Comparison of ENCODE assay signal across 24 cellular contexts in genomic region chr6:89506716-89507597, GRCh38.
"Had no signal": no experiment of that assay in that cellular context is flagged by ENCODE, and none has a peak within 500 bp of the region (broad histone marks: within the 10 kb centered on the region; RNA-seq: fewer than 3 reads in every experiment).

No MANE protein-coding gene starts in this region.

- H3K27me3 Mint-ChIP-seq: activated CD4-positive, alpha-beta T cell treated with anti-CD3 and anti-CD28 coated beads for 36 hours; activated CD8-positive, alpha-beta memory T cell treated with anti-CD3 and anti-CD28 coated beads, Interleukin-2, amount 10 ng/mL, durations not matched to agents 7 days and 5 days; activated T-helper 17 cell treated with anti-CD3 and anti-CD28 coated beads, Interleukin-2, amount 50 U/mL, for 72 hours; effector memory CD8-positive, alpha-beta T cell; stimulated activated memory B cell treated with anti-CD40 and anti-IgM and Interleukin-4, amounts not matched to agents 10 μg/mL and 1 μg/mL and 100 μg/mL, for 72 hours had no signal

- H3K9me3 Mint-ChIP-seq: activated naive CD8-positive, alpha-beta T cell treated with anti-CD3 and anti-CD28 coated beads, Interleukin-2, amount 10 ng/mL, durations not matched to agents 7 days and 5 days; activated T-helper 17 cell treated with anti-CD3 and anti-CD28 coated beads, Interleukin-2, amount 50 U/mL, for 72 hours; effector memory CD8-positive, alpha-beta T cell; nephron; stimulated activated memory B cell treated with anti-CD40 and anti-IgM and Interleukin-4, amounts not matched to agents 10 μg/mL and 1 μg/mL and 100 μg/mL, for 72 hours; WTC11 had no signal

- H3K27ac Mint-ChIP-seq: activated CD4-positive, alpha-beta T cell treated with anti-CD3 and anti-CD28 coated beads for 36 hours; activated CD8-positive, alpha-beta memory T cell treated with anti-CD3 and anti-CD28 coated beads, Interleukin-2, amount 10 ng/mL, durations not matched to agents 7 days and 5 days; activated naive CD8-positive, alpha-beta T cell treated with anti-CD3 and anti-CD28 coated beads, Interleukin-2, amount 10 ng/mL, durations not matched to agents 7 days and 5 days; activated T-helper 17 cell treated with anti-CD3 and anti-CD28 coated beads, Interleukin-2, amount 50 U/mL, for 72 hours; effector memory CD8-positive, alpha-beta T cell; nephron; stimulated activated memory B cell treated with anti-CD40 and anti-IgM and Interleukin-4, amounts not matched to agents 10 μg/mL and 1 μg/mL and 100 μg/mL, for 72 hours; WTC11 had no signal

- H3K4me3 Mint-ChIP-seq: activated CD4-positive, alpha-beta T cell treated with anti-CD3 and anti-CD28 coated beads for 36 hours; activated CD8-positive, alpha-beta memory T cell treated with anti-CD3 and anti-CD28 coated beads, Interleukin-2, amount 10 ng/mL, durations not matched to agents 7 days and 5 days; activated naive CD8-positive, alpha-beta T cell treated with anti-CD3 and anti-CD28 coated beads, Interleukin-2, amount 10 ng/mL, durations not matched to agents 7 days and 5 days; activated T-helper 17 cell treated with anti-CD3 and anti-CD28 coated beads, Interleukin-2, amount 50 U/mL, for 72 hours; effector memory CD8-positive, alpha-beta T cell; nephron; stimulated activated memory B cell treated with anti-CD40 and anti-IgM and Interleukin-4, amounts not matched to agents 10 μg/mL and 1 μg/mL and 100 μg/mL, for 72 hours; WTC11 had no signal

- H3K27ac ChIP-seq: cardiac muscle cell, epithelial cell of prostate, foreskin keratinocyte, spleen, testis had no signal

- H3K36me3 Mint-ChIP-seq: activated CD8-positive, alpha-beta memory T cell treated with anti-CD3 and anti-CD28 coated beads, Interleukin-2, amount 10 ng/mL, durations not matched to agents 7 days and 5 days; stimulated activated memory B cell treated with anti-CD40 and anti-IgM and Interleukin-4, amounts not matched to agents 10 μg/mL and 1 μg/mL and 100 μg/mL, for 72 hours; WTC11 had no signal

- ATAC-seq: activated CD4-positive, alpha-beta T cell treated with anti-CD3 and anti-CD28 coated beads for 36 hours; activated CD8-positive, alpha-beta memory T cell treated with anti-CD3 and anti-CD28 coated beads, Interleukin-2, amount 10 ng/mL, durations not matched to agents 7 days and 5 days; activated T-helper 17 cell treated with anti-CD3 and anti-CD28 coated beads, Interleukin-2, amount 50 U/mL, for 72 hours; effector memory CD8-positive, alpha-beta T cell; foreskin keratinocyte; left colon; stimulated activated memory B cell treated with anti-CD40 and anti-IgM and Interleukin-4, amounts not matched to agents 10 μg/mL and 1 μg/mL and 100 μg/mL, for 72 hours; WTC11 had no signal

- H3K4me3 ChIP-seq: cardiac muscle cell, lung, spleen, testis, upper lobe of left lung had no signal

- H3K4me1 ChIP-seq: foreskin keratinocyte, spleen had no signal

- DNase-seq: activated CD4-positive, alpha-beta T cell treated with anti-CD3 and anti-CD28 coated beads for 36 hours; activated CD4-positive, alpha-beta T cell treated with anti-CD3 and anti-CD28 coated beads, Interleukin-2, amount 50 U/mL, for 48 hours; activated CD8-positive, alpha-beta memory T cell treated with anti-CD3 and anti-CD28 coated beads, Interleukin-2, amount 10 ng/mL, durations not matched to agents 7 days and 5 days; activated naive CD4-positive, alpha-beta T cell; activated naive CD8-positive, alpha-beta T cell treated with anti-CD3 and anti-CD28 coated beads, Interleukin-2, amount 10 ng/mL, durations not matched to agents 7 days and 5 days; activated T-cell treated with anti-CD3 and anti-CD28 coated beads, Interleukin-2, amount 50 U/mL, for 1 hour; amygdala; effector memory CD8-positive, alpha-beta T cell; foreskin keratinocyte; hippocampal formation; left colon; midbrain; nucleus accumbens; spleen; stimulated activated CD4-positive, alpha-beta T cell treated with anti-CD3 and anti-CD28 coated beads, Interleukin-4, amount 100 ng/mL, for 4 hours; testis had no signal

- H3K9me3 ChIP-seq: spleen, testis, upper lobe of left lung had no signal

- H3K4me1 Mint-ChIP-seq: activated CD8-positive, alpha-beta memory T cell treated with anti-CD3 and anti-CD28 coated beads, Interleukin-2, amount 10 ng/mL, durations not matched to agents 7 days and 5 days; activated T-helper 17 cell treated with anti-CD3 and anti-CD28 coated beads, Interleukin-2, amount 50 U/mL, for 72 hours; stimulated activated memory B cell treated with anti-CD40 and anti-IgM and Interleukin-4, amounts not matched to agents 10 μg/mL and 1 μg/mL and 100 μg/mL, for 72 hours had no signal

- H3K36me3 ChIP-seq: cardiac muscle cell, spleen, upper lobe of left lung had no signal

- H3K27me3 ChIP-seq: cardiac muscle cell, foreskin keratinocyte, spleen, testis, upper lobe of left lung had no signal
